ENCODE assay signal across 8 cellular contexts in the genomic region with DNA sequence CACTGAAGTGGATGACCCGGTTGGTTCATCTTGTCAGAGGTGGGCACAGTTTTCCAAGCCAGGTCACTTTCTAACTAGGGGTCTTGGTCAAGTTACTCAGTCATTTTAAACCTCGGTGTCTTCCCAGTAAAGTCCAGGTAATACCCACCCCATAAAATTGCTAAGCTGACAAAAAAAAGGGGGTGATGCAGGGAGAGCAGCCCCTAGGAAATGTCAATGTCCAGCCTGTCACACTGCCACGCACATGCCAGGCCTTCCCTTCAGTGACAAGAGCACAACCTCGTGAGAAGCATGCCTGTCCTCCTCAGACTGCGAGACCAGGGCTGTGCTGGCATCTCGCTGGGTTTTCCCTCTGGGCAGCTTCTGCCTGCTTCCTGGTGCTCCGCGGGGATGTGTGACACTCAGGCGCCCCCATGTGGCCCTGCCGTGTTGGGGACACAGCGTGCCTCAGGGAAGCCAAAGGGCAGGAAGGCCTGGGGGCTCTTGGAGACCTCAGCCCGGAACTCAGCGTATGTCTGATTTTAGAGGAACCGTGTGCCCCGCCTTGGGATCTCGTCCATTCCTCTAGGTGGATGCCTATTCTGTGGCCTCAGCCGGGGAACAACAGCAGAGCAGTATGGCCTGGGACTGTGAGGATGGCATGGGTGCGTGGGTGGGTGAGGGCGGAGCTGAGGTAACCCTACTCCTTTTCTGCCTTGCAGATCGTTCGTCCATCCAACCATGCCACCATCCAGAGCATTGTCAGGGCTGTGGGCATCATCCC. TPM values are rescaled to one million over a fixed set of nuclear protein-coding genes. Genes with fewer than 3 reads are reported as not detected.
A peak's percentile ranks its signal among the peaks of the same experiment; 100 is the strongest.
DNase-seq lines count a peak whose midpoint lies in the region; ATAC-seq and TF ChIP-seq lines count a peak whose summit lies in the region.

No MANE protein-coding gene starts in this region.

- TF ChIP-seq CTCF in lower leg skin (IDR thresholded peaks at IDR 0.05): peak in 1 of 3 donors; percentile 44

- ATAC-seq in HG02678 (IDR thresholded peaks at IDR 0.05; ENCODE audit: unreplicated experiment): peak; percentile 72
- ATAC-seq in GM21423 (IDR thresholded peaks at IDR 0.05; ENCODE audit: unreplicated experiment): no peak

- 14 to 21% methylated on average over 17 to 21 of the region's 21 CpGs for WGBS in lower leg skin, 2 donors

- intact Hi-C loops in lower leg skin (cut with DNase I; ENCODE audit: low total_unique reads): loop anchor here (10.0 kb wide), 1 partner anchor 267 kb away; no protein-coding TSS in a partner anchor

- no peak overlapping the region for H3K4me3 ChIP-seq in lower leg skin (ENCODE audit: low read depth, poor library complexity, severe bottlenecking)

- TF ChIP-seq POLR2A in lower leg skin (IDR thresholded peaks at IDR 0.05): no peak

- DNase-seq in GF-D8 (lab: John Stamatoyannopoulos, UW): peak; percentile 16
- peak; percentile 68 for DNase-seq in NCI-H345 (lab: John Stamatoyannopoulos, UW)
- peak; percentile 74 to 84 for DNase-seq in activated CD4-positive, alpha-beta T cell treated with anti-CD3 and anti-CD28 coated beads, Interleukin-2, amount 50 U/mL, for 24 hours (ENCODE audit: low read depth in 1 of 2, low spot score in 1 of 2)
- peak; percentile 81 for DNase-seq in dedifferentiated amniotic fluid mesenchymal stem cell (ENCODE audit: extremely low spot score)
- DNase-seq in lower leg skin (ENCODE audit: low spot score in 2 of 2): peak; percentile 76 to 95
- DNase-seq in stimulated activated CD4-positive, alpha-beta T cell treated with anti-CD3 and anti-CD28 coated beads, TNF-alpha, amount 100 ng/mL, for 4 hours (ENCODE audit: low read depth in 3 of 3): peak; percentile 75 to 80 (median 76)

RNA-seq across cellular contexts. Expression of gene GDF2, which starts 10.2 kb away (rescaled TPM):
- not detected for total RNA-seq in lower leg skin

RNA-seq across cellular contexts. Expression of gene GDF10, which starts 12.1 kb away (rescaled TPM):
- 1 to 10 TPM in 2 of 4 donors, under 1 TPM in 2; 0.23 to 3.9 (median 1.0) TPM for total RNA-seq in lower leg skin

RNA-seq across cellular contexts. Expression of gene RBP3, which starts 36.1 kb away (rescaled TPM):
- not detected for total RNA-seq in lower leg skin

Comparison
In these comparisons a context has a peak if more than half of its experiments do, and no peak if none do; other contexts are left out.
1. DNase-seq: peak in every context shown above with its lines; median percentile 86 in lower leg skin; 81 in dedifferentiated amniotic fluid mesenchymal stem cell; 79 in activated CD4-positive, alpha-beta T cell treated with anti-CD3 and anti-CD28 coated beads, Interleukin-2, amount 50 U/mL, for 24 hours; 76 in stimulated activated CD4-positive, alpha-beta T cell treated with anti-CD3 and anti-CD28 coated beads, TNF-alpha, amount 100 ng/mL, for 4 hours; 68 in NCI-H345; 16 in GF-D8.